Comparison of ENCODE assay signal across 8 cellular contexts in genomic region chr1:50970508-50970885, GRCh38. TPM values are rescaled to one million over a fixed set of nuclear protein-coding genes. Genes with fewer than 3 reads are reported as not detected.
DNase-seq lines count a peak whose midpoint lies in the region; ATAC-seq and TF ChIP-seq lines count a peak whose summit lies in the region.

No MANE protein-coding gene starts in this region.

- H3K27me3 Mint-ChIP-seq in progenitor cell of endocrine pancreas = peaks cover 81% of the 10 kb centered on the region

- no peak overlapping the region for H3K4me3 Mint-ChIP-seq in progenitor cell of endocrine pancreas (ENCODE audit: low read depth)

- peaks cover 91% of the 10 kb centered on the region for H3K79me2 ChIP-seq in DOHH2 (ENCODE audit: control insufficient read depth, low read length)

- TF ChIP-seq CTCF in DOHH2 (IDR thresholded peaks at IDR 0.05; ENCODE audit: low read depth, low read length, poor library complexity, severe bottlenecking) = no peak
- no peak for TF ChIP-seq CTCF in progenitor cell of endocrine pancreas (IDR thresholded peaks at IDR 0.05; ENCODE audit: unreplicated experiment)

- peak overlapping the region; percentile 39 for H3K27ac Mint-ChIP-seq in progenitor cell of endocrine pancreas

- H3K36me3 Mint-ChIP-seq in progenitor cell of endocrine pancreas (ENCODE audit: insufficient read depth) = no peaks in the 10 kb centered on the region

- ATAC-seq in HG03045 (IDR thresholded peaks at IDR 0.05; ENCODE audit: unreplicated experiment) = no peak

- H3K36me3 ChIP-seq in DOHH2 (ENCODE audit: control insufficient read depth, low read length) = peaks cover 64% of the 10 kb centered on the region
- no peaks in the 10 kb centered on the region for H3K36me3 ChIP-seq in endocrine pancreas (ENCODE audit: control insufficient read depth, insufficient read depth, low read length)

- DNase-seq in NCI-H69 (lab: John Stamatoyannopoulos, UW) (peak; percentile 32), progenitor cell of endocrine pancreas (ENCODE audit: low spot score, unreplicated experiment) (no peak), DMS153 treated with DMSO at 0.1 percent for 48 hours (lab: John Stamatoyannopoulos, UW; ENCODE audit: unreplicated experiment) (no peak), UCSD-AML1 (lab: John Stamatoyannopoulos, UW; ENCODE audit: unreplicated experiment) (no peak), midbrain (lab: John Stamatoyannopoulos, UW) (no peak)

- H3K9me3 ChIP-seq in DOHH2 (ENCODE audit: control insufficient read depth, insufficient read depth, low read length) = no peaks in the 10 kb centered on the region
- H3K9me3 ChIP-seq in endocrine pancreas (ENCODE audit: control insufficient read depth, low read length) = no peaks in the 10 kb centered on the region

- H3K4me3 ChIP-seq in DOHH2 (ENCODE audit: low read length) (peak overlapping the region; percentile 91), endocrine pancreas (ENCODE audit: control insufficient read depth, insufficient read depth, low read length) (peak overlapping the region; percentile 81)

- no peaks in the 10 kb centered on the region for H3K27me3 ChIP-seq in DOHH2 (ENCODE audit: control insufficient read depth, low read length)
- no peaks in the 10 kb centered on the region for H3K27me3 ChIP-seq in endocrine pancreas (ENCODE audit: control insufficient read depth, insufficient read depth, low read length)

- H3K4me1 ChIP-seq in DOHH2 (ENCODE audit: control insufficient read depth, low read length) (peaks cover 41% of the 10 kb centered on the region), endocrine pancreas (ENCODE audit: control insufficient read depth, insufficient read depth, low read length) (peaks cover 9% of the 10 kb centered on the region)

- peak overlapping the region; percentile 83 for H3K4me2 ChIP-seq in DOHH2 (ENCODE audit: low read length)

- H4K20me1 ChIP-seq in DOHH2 (ENCODE audit: control insufficient read depth, insufficient read depth, low read depth, low read length) = no peaks in the 10 kb centered on the region

- peak overlapping the region; percentile 97 for H3K27ac ChIP-seq in DOHH2 (ENCODE audit: low read depth, low read length)

- H3K9me2 ChIP-seq in DOHH2 (replicated peaks; ENCODE audit: control insufficient read depth, low read length) = no peaks in the 10 kb centered on the region

- H3K9me3 Mint-ChIP-seq in progenitor cell of endocrine pancreas (ENCODE audit: low read depth) = no peaks in the 10 kb centered on the region

- H3F3A ChIP-seq in DOHH2 (ENCODE audit: control insufficient read depth, insufficient read depth) = peaks cover 24% of the 10 kb centered on the region

- peaks cover 6% of the 10 kb centered on the region for H3K4me1 Mint-ChIP-seq in progenitor cell of endocrine pancreas (ENCODE audit: low read depth)

- peak overlapping the region; percentile 92 for H3K9ac ChIP-seq in endocrine pancreas (ENCODE audit: control insufficient read depth, insufficient read depth, low read length)

RNA-seq across cellular contexts. Expression of gene CDKN2C, which starts 0.5 kb away (rescaled TPM):
- 0.26 and 0.33 TPM in 2 replicates for total RNA-seq in progenitor cell of endocrine pancreas

RNA-seq across cellular contexts. Expression of gene FAF1, which starts 10.4 kb away (rescaled TPM):
- 49.0 and 55.4 TPM in 2 replicates for total RNA-seq in progenitor cell of endocrine pancreas
